Comparison of ENCODE assay signal across 13 cellular contexts in genomic region chr15:90836296-90836871, GRCh38. TPM values are rescaled to one million over a fixed set of nuclear protein-coding genes. Genes with fewer than 3 reads are reported as not detected.
DNase-seq lines count a peak whose midpoint lies in the region; ATAC-seq and TF ChIP-seq lines count a peak whose summit lies in the region.
"Had no signal": no experiment of that assay in that cellular context is flagged by ENCODE, and none has a peak within 500 bp of the region (broad histone marks: within the 10 kb centered on the region; RNA-seq: fewer than 3 reads in every experiment).

No MANE protein-coding gene starts in this region.

- H3K79me2 ChIP-seq in MM.1S (ENCODE audit: low read length), result no peaks in the 10 kb centered on the region

- no peaks in the 10 kb centered on the region for H3K9me2 ChIP-seq in MM.1S (replicated peaks; ENCODE audit: insufficient read depth, low read length)

- no peak for ATAC-seq in activated CD8-positive, alpha-beta memory T cell treated with anti-CD3 and anti-CD28 coated beads, Interleukin-2, amount 10 ng/mL, durations not matched to agents 7 days and 5 days
- ATAC-seq in psoas muscle (peak in 3 of 4 donors; percentile 34 to 48 (median 41)), GM21576 (IDR thresholded peaks at IDR 0.05; ENCODE audit: unreplicated experiment) (no peak)

- H3F3A ChIP-seq in MM.1S (ENCODE audit: insufficient read depth, low read length), result no peaks in the 10 kb centered on the region

- H3K36me3 ChIP-seq in psoas muscle (ENCODE audit: insufficient read depth in 1 of 2, low read depth in 1 of 2) (no peaks in the 10 kb centered on the region), MM.1S (replicated peaks; ENCODE audit: insufficient read depth, low read length) (no peaks in the 10 kb centered on the region)

- H3K4me1 Mint-ChIP-seq in activated CD8-positive, alpha-beta memory T cell treated with anti-CD3 and anti-CD28 coated beads, Interleukin-2, amount 10 ng/mL, durations not matched to agents 7 days and 5 days, result peaks cover 81% of the 10 kb centered on the region
- H3K4me1 Mint-ChIP-seq in dendritic cell treated with granulocyte-macrophage colony-stimulating factor and Interleukin-4, amounts not matched to agents 40 ng/mL and 50 ng/mL, for 4 days (ENCODE audit: low read depth), result peaks cover 74% of the 10 kb centered on the region

- no peak overlapping the region for H3K4me2 ChIP-seq in MM.1S (ENCODE audit: low read depth, low read length)

- H3K27ac ChIP-seq in psoas muscle, result no peak overlapping the region
- H3K27ac ChIP-seq in MM.1S (ENCODE audit: low read length), result no peak overlapping the region
- H3K27ac ChIP-seq: VCaP had no signal

- H3K36me3 Mint-ChIP-seq in activated CD8-positive, alpha-beta memory T cell treated with anti-CD3 and anti-CD28 coated beads, Interleukin-2, amount 10 ng/mL, durations not matched to agents 7 days and 5 days, result peaks cover 8% of the 10 kb centered on the region
- H3K36me3 Mint-ChIP-seq in dendritic cell treated with granulocyte-macrophage colony-stimulating factor and Interleukin-4, amounts not matched to agents 40 ng/mL and 50 ng/mL, for 4 days (ENCODE audit: low read depth), result peaks cover 7% of the 10 kb centered on the region
- H3K36me3 Mint-ChIP-seq: brain; CD4-positive, CD25-positive, alpha-beta regulatory T cell had no signal

- WGBS in psoas muscle, 3 donors, result 57 to 62% (median 60%) methylated on average over 7 of the region's 7 CpGs
- WGBS in lower leg skin, 2 donors, result 62 to 70% methylated on average over 7 of the region's 7 CpGs

- no peak overlapping the region for H3K4me3 ChIP-seq in psoas muscle
- no peak overlapping the region for H3K4me3 ChIP-seq in MM.1S (ENCODE audit: low read length)
- no peak overlapping the region for H3K4me3 ChIP-seq in lower leg skin (ENCODE audit: low read depth, poor library complexity, severe bottlenecking)

- no peak for TF ChIP-seq POLR2A in lower leg skin (IDR thresholded peaks at IDR 0.05)

- H4K20me1 ChIP-seq in MM.1S (ENCODE audit: insufficient read depth, low read length), result no peaks in the 10 kb centered on the region

- H3K4me1 ChIP-seq in psoas muscle, result no peaks in the 10 kb centered on the region
- H3K4me1 ChIP-seq in MM.1S (ENCODE audit: low read length), result 0 out of 2 replicates have a peak, but pooled peaks cover 6% of the 10 kb centered on the region

- H3K27me3 Mint-ChIP-seq in activated CD8-positive, alpha-beta memory T cell treated with anti-CD3 and anti-CD28 coated beads, Interleukin-2, amount 10 ng/mL, durations not matched to agents 7 days and 5 days, result no peaks in the 10 kb centered on the region
- H3K27me3 Mint-ChIP-seq in dendritic cell treated with granulocyte-macrophage colony-stimulating factor and Interleukin-4, amounts not matched to agents 40 ng/mL and 50 ng/mL, for 4 days, result peaks cover 2% of the 10 kb centered on the region
- H3K27me3 Mint-ChIP-seq: CD4-positive, CD25-positive, alpha-beta regulatory T cell had no signal

- no peak overlapping the region for H3K4me3 Mint-ChIP-seq in activated CD8-positive, alpha-beta memory T cell treated with anti-CD3 and anti-CD28 coated beads, Interleukin-2, amount 10 ng/mL, durations not matched to agents 7 days and 5 days
- H3K4me3 Mint-ChIP-seq in dendritic cell treated with granulocyte-macrophage colony-stimulating factor and Interleukin-4, amounts not matched to agents 40 ng/mL and 50 ng/mL, for 4 days, result no peak overlapping the region
- H3K4me3 Mint-ChIP-seq: brain had no signal

- TF ChIP-seq CTCF in psoas muscle (IDR thresholded peaks at IDR 0.05) (no peak), MM.1S (IDR thresholded peaks at IDR 0.05; ENCODE audit: low read length) (no peak), lower leg skin (IDR thresholded peaks at IDR 0.05) (no peak)

- H3K27me3 ChIP-seq in psoas muscle (ENCODE audit: insufficient read depth in 3 of 3, low read length in 2 of 3) (no peaks in the 10 kb centered on the region), MM.1S (replicated peaks; ENCODE audit: insufficient read depth, low read length) (no peaks in the 10 kb centered on the region)

- CTCF ChIA-PET in activated CD8-positive, alpha-beta memory T cell treated with anti-CD3 and anti-CD28 coated beads, Interleukin-2, amount 10 ng/mL, durations not matched to agents 7 days and 5 days (lab: Charles Lee), result interaction anchor here (0.7 kb wide), 1 partner anchor 14 kb away, joined by 3 read pairs; no protein-coding TSS in a partner anchor

- H2AFZ ChIP-seq in MM.1S (ENCODE audit: low read length), result no peak overlapping the region

- intact Hi-C loops in dendritic cell treated with granulocyte-macrophage colony-stimulating factor and Interleukin-4, amounts not matched to agents 40 ng/mL and 50 ng/mL, for 4 days (cut with micrococcal nuclease), result loop anchor here (5.0 kb wide), 1 partner anchor 36 kb away; no protein-coding TSS in a partner anchor
- intact Hi-C loops in psoas muscle (cut with DNase I), result no loop called here
- intact Hi-C loops in lower leg skin (cut with DNase I; ENCODE audit: low total_unique reads), result no loop called here

- peak overlapping the region; percentile 95 for H3K27ac Mint-ChIP-seq in activated CD8-positive, alpha-beta memory T cell treated with anti-CD3 and anti-CD28 coated beads, Interleukin-2, amount 10 ng/mL, durations not matched to agents 7 days and 5 days
- H3K27ac Mint-ChIP-seq in dendritic cell treated with granulocyte-macrophage colony-stimulating factor and Interleukin-4, amounts not matched to agents 40 ng/mL and 50 ng/mL, for 4 days, result peak overlapping the region; percentile 78

- DNase-seq in activated CD8-positive, alpha-beta memory T cell treated with anti-CD3 and anti-CD28 coated beads, Interleukin-2, amount 10 ng/mL, durations not matched to agents 7 days and 5 days, result no peak
- DNase-seq in activated CD8-positive, alpha-beta memory T cell treated with anti-CD3 and anti-CD28 coated beads, Interleukin-2, amount 50 U/mL, for 48 hours, result no peak
- DNase-seq in MV-4-11 (lab: John Stamatoyannopoulos, UW) (peak; percentile 23), psoas muscle (no peak), MM.1S (no peak), lower leg skin (ENCODE audit: low spot score in 2 of 2) (no peak)
- DNase-seq: CD4-positive, CD25-positive, alpha-beta regulatory T cell; NCI-H187; substantia nigra had no signal

- H3K9me3 Mint-ChIP-seq in activated CD8-positive, alpha-beta memory T cell treated with anti-CD3 and anti-CD28 coated beads, Interleukin-2, amount 10 ng/mL, durations not matched to agents 7 days and 5 days (ENCODE audit: low read depth), result no peaks in the 10 kb centered on the region
- H3K9me3 Mint-ChIP-seq in dendritic cell treated with granulocyte-macrophage colony-stimulating factor and Interleukin-4, amounts not matched to agents 40 ng/mL and 50 ng/mL, for 4 days, result no peaks in the 10 kb centered on the region
- H3K9me3 Mint-ChIP-seq: brain; CD4-positive, CD25-positive, alpha-beta regulatory T cell had no signal

- no peaks in the 10 kb centered on the region for H3K9me3 ChIP-seq in psoas muscle
- no peaks in the 10 kb centered on the region for H3K9me3 ChIP-seq in MM.1S (replicated peaks; ENCODE audit: insufficient read depth, low read length)

- no peak overlapping the region for H3K9ac ChIP-seq in MM.1S (ENCODE audit: low read length)

RNA-seq across cellular contexts. Expression of gene FURIN, which starts 32.0 kb away (rescaled TPM):
- 100 to 1,000 TPM; 487 to 625 TPM for total RNA-seq in activated CD8-positive, alpha-beta memory T cell treated with anti-CD3 and anti-CD28 coated beads, Interleukin-2, amount 10 ng/mL, durations not matched to agents 7 days and 5 days
- total RNA-seq in psoas muscle (10 to 100 TPM; 27.2 to 67.8 (median 55.7) TPM), lower leg skin (100 to 1,000 TPM; 114 to 163 (median 149) TPM)
- polyA plus RNA-seq in psoas muscle, result 10 to 100 TPM; 37.6 to 99.3 (median 40.8) TPM

RNA-seq across cellular contexts. Expression of gene FES, which starts 47.9 kb away (rescaled TPM):
- total RNA-seq in activated CD8-positive, alpha-beta memory T cell treated with anti-CD3 and anti-CD28 coated beads, Interleukin-2, amount 10 ng/mL, durations not matched to agents 7 days and 5 days, result 10 to 100 TPM; 55.7 to 61.2 TPM
- total RNA-seq in psoas muscle, result 1 to 10 TPM; 6.7 to 7.7 (median 7.2) TPM
- polyA plus RNA-seq in psoas muscle, result 1 to 10 TPM; 4.2 to 8.1 (median 5.5) TPM
- 10 to 100 TPM in 2 of 4 donors, 1 to 10 TPM in 2; 3.6 to 17.9 (median 11.0) TPM for total RNA-seq in lower leg skin

Comparison
In these comparisons a context has a peak if more than half of its experiments do, and no peak if none do; other contexts are left out.
1. ATAC-seq: peak in psoas muscle (3 of 4); none in activated CD8-positive, alpha-beta memory T cell treated with anti-CD3 and anti-CD28 coated beads, Interleukin-2, amount 10 ng/mL, durations not matched to agents 7 days and 5 days (single experiment) and GM21576 (single experiment).